ENCODE assay signal across 32 cellular contexts in the genomic region with DNA sequence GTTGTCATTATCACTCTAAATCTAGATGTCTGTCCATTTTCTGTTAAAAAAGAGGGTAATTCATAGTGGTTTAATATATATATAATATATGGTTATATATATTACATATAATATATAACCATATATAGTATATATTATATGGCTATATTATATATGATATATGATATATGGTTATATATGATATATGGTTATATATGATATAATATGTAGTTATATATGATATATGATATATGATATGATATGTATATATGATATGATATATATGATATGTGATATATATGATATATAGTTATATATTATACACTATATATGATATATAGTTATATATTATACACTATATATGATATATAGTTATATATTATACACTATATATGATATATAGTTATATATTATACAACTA. TPM values are rescaled to one million over a fixed set of nuclear protein-coding genes. Genes with fewer than 3 reads are reported as not detected.
"Had no signal": no experiment of that assay in that cellular context is flagged by ENCODE, and none has a peak within 500 bp of the region (broad histone marks: within the 10 kb centered on the region; RNA-seq: fewer than 3 reads in every experiment).

No MANE protein-coding gene starts in this region.

- DNase-seq: activated CD4-positive, alpha-beta T cell treated with anti-CD3 and anti-CD28 coated beads, Interleukin-2, amount 10 ng/mL, durations not matched to agents 24 days and 14 days; activated CD4-positive, alpha-beta T cell treated with anti-CD3 and anti-CD28 coated beads, Interleukin-2, amount 50 U/mL, for 4 hours; activated CD8-positive, alpha-beta T cell treated with anti-CD3 and anti-CD28 coated beads, Interleukin-2, amount 10 ng/mL, durations not matched to agents 7 days and 5 days; activated gamma-delta T cell treated with Interleukin-2 at 50 U/mL for 16 hours; activated naive CD4-positive, alpha-beta T cell treated with anti-CD3 and anti-CD28 coated beads for 36 hours; activated T-cell treated with anti-CD3 and anti-CD28 coated beads, Interleukin-2, amount 50 U/mL, for 24 hours; adrenal gland; body of pancreas; NCI-H1105; NCI-H1417 treated with DMSO at 0.1 percent for 48 hours; NCI-H187 treated with DMSO at 0.1 percent for 48 hours; NCI-H2081; NCI-H345; NCI-H524 treated with DMSO at 0.1 percent for 48 hours; SIG-M5; SW 1271; T-helper 1 cell; T-helper 2 cell; T-helper 9 cell had no signal

- H3K27ac ChIP-seq: adrenal gland, body of pancreas, breast epithelium, RWPE1 had no signal

- H3K9me3 ChIP-seq: adrenal gland, body of pancreas, breast epithelium had no signal

- H3K36me3 ChIP-seq: adrenal gland, breast epithelium had no signal

- H3K27ac Mint-ChIP-seq: activated CD4-positive, alpha-beta T cell treated with anti-CD3 and anti-CD28 coated beads, Interleukin-2, amount 10 ng/mL, durations not matched to agents 24 days and 14 days; activated CD8-positive, alpha-beta T cell treated with anti-CD3 and anti-CD28 coated beads, Interleukin-2, amount 10 ng/mL, durations not matched to agents 7 days and 5 days; activated naive CD4-positive, alpha-beta T cell treated with anti-CD3 and anti-CD28 coated beads for 36 hours; activated naive CD4-positive, alpha-beta T cell treated with anti-CD3 and anti-CD28 coated beads, Interleukin-2, amount 50 U/mL, for 72 hours; activated T-cell treated with anti-CD3 and anti-CD28 coated beads, Interleukin-2, amount 50 U/mL, for 24 hours; activated T-helper 2 cell treated with anti-CD3 and anti-CD28 coated beads, Interferon-gamma antibody, Interleukin-2, Interleukin-4, amounts not matched to agents 10 μg/mL and 5 μg/mL and 100 μg/mL, durations not matched to agents 14 hours and 24 hours and 36 hours had no signal

- H3K9me3 Mint-ChIP-seq: activated CD4-positive, alpha-beta T cell treated with anti-CD3 and anti-CD28 coated beads, Interleukin-2, amount 10 ng/mL, durations not matched to agents 24 days and 14 days; activated naive CD4-positive, alpha-beta T cell treated with anti-CD3 and anti-CD28 coated beads for 36 hours; activated naive CD4-positive, alpha-beta T cell treated with anti-CD3 and anti-CD28 coated beads, Interleukin-2, amount 50 U/mL, for 72 hours; activated T-cell treated with anti-CD3 and anti-CD28 coated beads, Interleukin-2, amount 50 U/mL, for 24 hours had no signal

- FAIRE-seq: astrocyte, K562 had no signal

- ATAC-seq: activated CD8-positive, alpha-beta T cell treated with anti-CD3 and anti-CD28 coated beads, Interleukin-2, amount 10 ng/mL, durations not matched to agents 7 days and 5 days; activated naive CD4-positive, alpha-beta T cell treated with anti-CD3 and anti-CD28 coated beads, Interleukin-2, amount 50 U/mL, for 72 hours; body of pancreas; K562; Panc1; Right ventricle myocardium inferior; SK-N-SH treated with all-trans-retinoic acid at 6 μM for 48 hours had no signal

- H3K27me3 ChIP-seq: adrenal gland, body of pancreas, breast epithelium had no signal

- H3K4me1 ChIP-seq: adrenal gland, body of pancreas, breast epithelium had no signal

- H3K4me3 ChIP-seq: adrenal gland, body of pancreas, breast epithelium, K562 had no signal

- H3K36me3 Mint-ChIP-seq: activated naive CD4-positive, alpha-beta T cell treated with anti-CD3 and anti-CD28 coated beads, Interleukin-2, amount 50 U/mL, for 72 hours had no signal

- H3K4me3 Mint-ChIP-seq: activated CD4-positive, alpha-beta T cell treated with anti-CD3 and anti-CD28 coated beads, Interleukin-2, amount 10 ng/mL, durations not matched to agents 24 days and 14 days; activated CD8-positive, alpha-beta T cell treated with anti-CD3 and anti-CD28 coated beads, Interleukin-2, amount 10 ng/mL, durations not matched to agents 7 days and 5 days; activated naive CD4-positive, alpha-beta T cell treated with anti-CD3 and anti-CD28 coated beads for 36 hours; activated T-cell treated with anti-CD3 and anti-CD28 coated beads, Interleukin-2, amount 50 U/mL, for 24 hours had no signal

RNA-seq across cellular contexts. Expression of a gene that starts 8.6 kb away (rescaled TPM):
- total RNA-seq: activated CD4-positive, alpha-beta T cell treated with anti-CD3 and anti-CD28 coated beads, Interleukin-2, amount 10 ng/mL, durations not matched to agents 24 days and 14 days; activated CD8-positive, alpha-beta T cell treated with anti-CD3 and anti-CD28 coated beads, Interleukin-2, amount 10 ng/mL, durations not matched to agents 7 days and 5 days; activated naive CD4-positive, alpha-beta T cell treated with anti-CD3 and anti-CD28 coated beads for 36 hours; activated naive CD4-positive, alpha-beta T cell treated with anti-CD3 and anti-CD28 coated beads, Interleukin-2, amount 50 U/mL, for 72 hours; activated T-helper 2 cell treated with anti-CD3 and anti-CD28 coated beads, Interferon-gamma antibody, Interleukin-2, Interleukin-4, amounts not matched to agents 10 μg/mL and 5 μg/mL and 100 μg/mL, durations not matched to agents 14 hours and 24 hours and 36 hours; adrenal gland; astrocyte; body of pancreas; K562; Right ventricle myocardium inferior had no signal

RNA-seq across cellular contexts. Expression of a gene that starts 18.2 kb away (rescaled TPM):
- total RNA-seq: activated CD4-positive, alpha-beta T cell treated with anti-CD3 and anti-CD28 coated beads, Interleukin-2, amount 10 ng/mL, durations not matched to agents 24 days and 14 days; activated CD8-positive, alpha-beta T cell treated with anti-CD3 and anti-CD28 coated beads, Interleukin-2, amount 10 ng/mL, durations not matched to agents 7 days and 5 days; activated naive CD4-positive, alpha-beta T cell treated with anti-CD3 and anti-CD28 coated beads for 36 hours; activated naive CD4-positive, alpha-beta T cell treated with anti-CD3 and anti-CD28 coated beads, Interleukin-2, amount 50 U/mL, for 72 hours; activated T-helper 2 cell treated with anti-CD3 and anti-CD28 coated beads, Interferon-gamma antibody, Interleukin-2, Interleukin-4, amounts not matched to agents 10 μg/mL and 5 μg/mL and 100 μg/mL, durations not matched to agents 14 hours and 24 hours and 36 hours; adrenal gland; astrocyte; cardiac septum; K562; M059J; NCI-H460; Right ventricle myocardium inferior; SK-MEL-5 had no signal
- polyA plus RNA-seq: adrenal gland, K562 had no signal

RNA-seq across cellular contexts. Expression of a gene that starts 55.5 kb away (rescaled TPM):
- total RNA-seq: astrocyte had no signal
